15 cellular contexts compared by ENCODE assay signal in genomic region chr16:9107025-9107970, GRCh38. TPM values are rescaled to one million over a fixed set of nuclear protein-coding genes. Genes with fewer than 3 reads are reported as not detected.
DNase-seq lines count a peak whose midpoint lies in the region; ATAC-seq and TF ChIP-seq lines count a peak whose summit lies in the region.
"Had no signal": no experiment of that assay in that cellular context is flagged by ENCODE, and none has a peak within 500 bp of the region (broad histone marks: within the 10 kb centered on the region; RNA-seq: fewer than 3 reads in every experiment).

No MANE protein-coding gene starts in this region.

- peak overlapping the region; percentile 72 for H3K27ac Mint-ChIP-seq in activated T-helper 2 cell treated with anti-CD3 and anti-CD28 coated beads, Interferon-gamma antibody, Interleukin-2, Interleukin-4, amounts not matched to agents 10 μg/mL and 5 μg/mL and 100 μg/mL, durations not matched to agents 14 hours and 24 hours and 36 hours
- H3K27ac Mint-ChIP-seq in immature natural killer cell: peak overlapping the region; percentile 11 to 91 (median 70)
- no peak overlapping the region for H3K27ac Mint-ChIP-seq in stimulated activated naive CD8-positive, alpha-beta T cell treated with anti-CD3 and anti-CD28 coated beads, Interleukin-15, amount 100 ng/mL, for 72 hours

- H3K27ac ChIP-seq in right atrium auricular region: no peak overlapping the region
- H3K27ac ChIP-seq: left lung, ovary, VCaP had no signal

- H3K4me1 Mint-ChIP-seq in activated T-helper 2 cell treated with anti-CD3 and anti-CD28 coated beads, Interferon-gamma antibody, Interleukin-2, Interleukin-4, amounts not matched to agents 10 μg/mL and 5 μg/mL and 100 μg/mL, durations not matched to agents 14 hours and 24 hours and 36 hours (ENCODE audit: low read depth): peaks cover 67% of the 10 kb centered on the region
- peaks cover 97 to 100% of the 10 kb centered on the region in 2 donors for H3K4me1 Mint-ChIP-seq in immature natural killer cell
- H3K4me1 Mint-ChIP-seq in stimulated activated naive CD8-positive, alpha-beta T cell treated with anti-CD3 and anti-CD28 coated beads, Interleukin-15, amount 100 ng/mL, for 72 hours: peaks cover 96% of the 10 kb centered on the region

- no peaks in the 10 kb centered on the region for H3K27me3 Mint-ChIP-seq in activated T-helper 2 cell treated with anti-CD3 and anti-CD28 coated beads, Interferon-gamma antibody, Interleukin-2, Interleukin-4, amounts not matched to agents 10 μg/mL and 5 μg/mL and 100 μg/mL, durations not matched to agents 14 hours and 24 hours and 36 hours (ENCODE audit: low read depth)
- H3K27me3 Mint-ChIP-seq in immature natural killer cell (ENCODE audit: low read depth in 3 of 3): peaks cover 0 to 6% (median 3%) of the 10 kb centered on the region in 3 donors
- no peaks in the 10 kb centered on the region for H3K27me3 Mint-ChIP-seq in stimulated activated naive CD8-positive, alpha-beta T cell treated with anti-CD3 and anti-CD28 coated beads, Interleukin-15, amount 100 ng/mL, for 72 hours

- H3K4me1 ChIP-seq in right atrium auricular region: peaks cover 0 to 97% of the 10 kb centered on the region in 2 donors

- H3K36me3 Mint-ChIP-seq in activated T-helper 2 cell treated with anti-CD3 and anti-CD28 coated beads, Interferon-gamma antibody, Interleukin-2, Interleukin-4, amounts not matched to agents 10 μg/mL and 5 μg/mL and 100 μg/mL, durations not matched to agents 14 hours and 24 hours and 36 hours (ENCODE audit: low read depth): peaks cover 90% of the 10 kb centered on the region
- H3K36me3 Mint-ChIP-seq in immature natural killer cell: peaks cover 11 to 44% (median 29%) of the 10 kb centered on the region in 3 donors

- intact Hi-C loops in Right ventricle myocardium superior (cut with DNase I): no loop called here
- intact Hi-C loops in activated T-helper 2 cell treated with anti-CD3 and anti-CD28 coated beads, Interferon-gamma antibody, Interleukin-2, Interleukin-4, amounts not matched to agents 10 μg/mL and 5 μg/mL and 100 μg/mL, durations not matched to agents 14 hours and 24 hours and 36 hours (cut with micrococcal nuclease): no loop called here

- H3K9me3 Mint-ChIP-seq in activated T-helper 2 cell treated with anti-CD3 and anti-CD28 coated beads, Interferon-gamma antibody, Interleukin-2, Interleukin-4, amounts not matched to agents 10 μg/mL and 5 μg/mL and 100 μg/mL, durations not matched to agents 14 hours and 24 hours and 36 hours: no peaks in the 10 kb centered on the region
- no peaks in the 10 kb centered on the region for H3K9me3 Mint-ChIP-seq in immature natural killer cell
- no peaks in the 10 kb centered on the region for H3K9me3 Mint-ChIP-seq in stimulated activated naive CD8-positive, alpha-beta T cell treated with anti-CD3 and anti-CD28 coated beads, Interleukin-15, amount 100 ng/mL, for 72 hours

- H3K27me3 ChIP-seq in right atrium auricular region: no peaks in the 10 kb centered on the region
- H3K27me3 ChIP-seq: left lung, ovary had no signal

- H3K4me3 Mint-ChIP-seq in activated T-helper 2 cell treated with anti-CD3 and anti-CD28 coated beads, Interferon-gamma antibody, Interleukin-2, Interleukin-4, amounts not matched to agents 10 μg/mL and 5 μg/mL and 100 μg/mL, durations not matched to agents 14 hours and 24 hours and 36 hours (ENCODE audit: low read depth): no peak overlapping the region
- H3K4me3 Mint-ChIP-seq in immature natural killer cell: peak overlapping the region; percentile 32 to 73 (median 65)
- H3K4me3 Mint-ChIP-seq in stimulated activated naive CD8-positive, alpha-beta T cell treated with anti-CD3 and anti-CD28 coated beads, Interleukin-15, amount 100 ng/mL, for 72 hours: peak overlapping the region; percentile 13 to 41

- H3K9me3 ChIP-seq in right atrium auricular region: no peaks in the 10 kb centered on the region
- H3K9me3 ChIP-seq: left lung, ovary had no signal

- DNase-seq in Right ventricle myocardium superior (no peak), right atrium auricular region (ENCODE audit: low spot score) (no peak), immature natural killer cell (no peak), dedifferentiated amniotic fluid mesenchymal stem cell (ENCODE audit: extremely low spot score) (no peak), H4 (ENCODE audit: low spot score) (no peak), NCI-H1694 treated with DMSO at 0.1 percent for 48 hours (lab: John Stamatoyannopoulos, UW) (no peak)
- no peak for DNase-seq in activated T-helper 2 cell treated with anti-CD3 and anti-CD28 coated beads, Interferon-gamma antibody, Interleukin-2, Interleukin-4, amounts not matched to agents 10 μg/mL and 5 μg/mL and 100 μg/mL, durations not matched to agents 14 hours and 24 hours and 36 hours (ENCODE audit: low spot score)
- no peak for DNase-seq in stimulated activated naive CD8-positive, alpha-beta T cell treated with anti-CD3 and anti-CD28 coated beads, Interleukin-15, amount 100 ng/mL, for 72 hours
- DNase-seq: activated gamma-delta T cell, dermis blood vessel endothelial cell, GOT3, left lung, NCI-H1105, ovary had no signal

- H3K36me3 ChIP-seq in right atrium auricular region: peaks cover 63% of the 10 kb centered on the region
- H3K36me3 ChIP-seq: ovary had no signal

- H3K4me3 ChIP-seq in right atrium auricular region: no peak overlapping the region
- H3K4me3 ChIP-seq: left lung, ovary had no signal

- no peak for TF ChIP-seq CTCF in right atrium auricular region (IDR thresholded peaks at IDR 0.05)

- ATAC-seq in Right ventricle myocardium superior (ENCODE audit: poor library complexity): peak; percentile 16
- ATAC-seq in stimulated activated naive CD8-positive, alpha-beta T cell treated with anti-CD3 and anti-CD28 coated beads, Interleukin-15, amount 100 ng/mL, for 72 hours: peak; percentile 32
- ATAC-seq: left lung had no signal

RNA-seq across cellular contexts. Expression of gene HAPSTR1, which starts 15.9 kb away (rescaled TPM):
- total RNA-seq in Right ventricle myocardium superior (51.7 TPM), right atrium auricular region (10 to 100 TPM; 36.1 to 38.6 TPM)
- 54.5 and 54.9 TPM in 2 replicates for total RNA-seq in activated T-helper 2 cell treated with anti-CD3 and anti-CD28 coated beads, Interferon-gamma antibody, Interleukin-2, Interleukin-4, amounts not matched to agents 10 μg/mL and 5 μg/mL and 100 μg/mL, durations not matched to agents 14 hours and 24 hours and 36 hours
- 10 to 100 TPM in 1 of 3 donors, 1 to 10 TPM in 2; 4.9 to 20.2 (median 6.1) TPM for polyA plus RNA-seq in immature natural killer cell
- total RNA-seq in H4 (2014; rRNA removed; shearing (Covaris generic)): 37.0 and 45.7 TPM in 2 replicates

Comparison
In these comparisons a context has a peak if more than half of its experiments do, and no peak if none do; other contexts are left out.
1. H3K27ac Mint-ChIP-seq: peak in activated T-helper 2 cell treated with anti-CD3 and anti-CD28 coated beads, Interferon-gamma antibody, Interleukin-2, Interleukin-4, amounts not matched to agents 10 μg/mL and 5 μg/mL and 100 μg/mL, durations not matched to agents 14 hours and 24 hours and 36 hours (single experiment) and immature natural killer cell (6 of 6); none in stimulated activated naive CD8-positive, alpha-beta T cell treated with anti-CD3 and anti-CD28 coated beads, Interleukin-15, amount 100 ng/mL, for 72 hours (0 of 2).